ENCODE assay signal across 12 cellular contexts in the genomic region with DNA sequence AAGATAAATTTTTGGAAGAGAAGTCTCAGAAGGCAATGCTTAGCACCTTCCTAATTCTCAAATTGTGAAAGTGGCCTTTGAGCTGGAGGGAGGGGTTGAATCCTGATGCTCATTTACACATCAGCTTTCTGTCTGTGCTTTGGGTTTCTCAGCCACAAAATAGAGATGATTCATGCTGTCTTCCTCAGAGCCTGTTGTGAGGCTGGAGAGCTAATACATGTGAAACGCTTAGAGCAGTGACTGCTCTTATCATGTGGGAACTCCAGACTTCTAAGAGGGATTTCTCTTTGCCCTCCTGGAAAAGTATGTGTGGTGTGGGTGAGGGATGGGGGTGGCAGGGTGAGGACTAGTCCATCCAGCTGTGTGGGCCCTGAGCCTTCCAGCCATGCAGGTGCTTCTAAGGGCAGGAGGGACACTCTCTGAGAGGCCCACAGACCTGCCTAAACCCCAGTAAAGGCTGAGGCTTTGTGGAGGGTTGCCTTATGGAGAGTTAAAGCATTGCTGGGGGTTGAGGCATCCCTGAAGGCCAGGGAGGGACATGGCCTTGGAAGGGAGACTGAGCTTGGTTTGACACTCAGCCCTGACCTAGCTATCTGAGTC. TPM values are rescaled to one million over a fixed set of nuclear protein-coding genes. Genes with fewer than 3 reads are reported as not detected.
DNase-seq lines count a peak whose midpoint lies in the region; ATAC-seq, FAIRE-seq and TF ChIP-seq lines count a peak whose summit lies in the region.
"Had no signal": no experiment of that assay in that cellular context is flagged by ENCODE, and none has a peak within 500 bp of the region (broad histone marks: within the 10 kb centered on the region; RNA-seq: fewer than 3 reads in every experiment).

No MANE protein-coding gene starts in this region.

- H3K4me3 ChIP-seq in HUES6 (ENCODE audit: low read depth, low read length) (no peak overlapping the region), astrocyte (ENCODE audit: insufficient read depth, low read depth, low read length) (no peak overlapping the region), hepatocyte (no peak overlapping the region)

- peaks cover 3% of the 10 kb centered on the region for H4K20me1 ChIP-seq in astrocyte (ENCODE audit: insufficient read depth, low read length)
- no peaks in the 10 kb centered on the region for H4K20me1 ChIP-seq in hepatocyte (ENCODE audit: insufficient read depth, poor library complexity, severe bottlenecking)

- H3K27ac ChIP-seq in HUES6 (ENCODE audit: low read depth, low read length) = no peak overlapping the region
- no peak overlapping the region for H3K27ac ChIP-seq in astrocyte (ENCODE audit: low read depth, low read length)
- no peak overlapping the region for H3K27ac ChIP-seq in hepatocyte

- no peak overlapping the region for H3K4me2 ChIP-seq in astrocyte (ENCODE audit: low read length)
- no peak overlapping the region for H3K4me2 ChIP-seq in hepatocyte

- H3K27me3 ChIP-seq in HUES6 (ENCODE audit: control insufficient read depth, insufficient read depth, low read length) (peaks cover 100% of the 10 kb centered on the region), astrocyte (ENCODE audit: insufficient read depth, low read length) (peaks cover 91% of the 10 kb centered on the region), hepatocyte (peaks cover 72% of the 10 kb centered on the region)

- H3K4me3 Mint-ChIP-seq in astrocyte (ENCODE audit: unreplicated experiment) = no peak overlapping the region
- peak overlapping the region in 6 of 10 donors; percentile 0 to 39 (median 13) for H3K4me3 Mint-ChIP-seq in naive thymus-derived CD8-positive, alpha-beta T cell

- no peaks in the 10 kb centered on the region for H3K36me3 Mint-ChIP-seq in astrocyte (ENCODE audit: low read depth, unreplicated experiment)
- H3K36me3 Mint-ChIP-seq in naive thymus-derived CD8-positive, alpha-beta T cell = peaks cover 0 to 2% (median 0%) of the 10 kb centered on the region in 3 donors

- peak; percentile 68 for DNase-seq in EL
- DNase-seq in astrocyte (ENCODE audit: low read depth) = peak; percentile 6
- DNase-seq in naive thymus-derived CD8-positive, alpha-beta T cell = no peak
- DNase-seq in hepatocyte (ENCODE audit: low spot score) = no peak
- DNase-seq: activated CD8-positive, alpha-beta memory T cell treated with anti-CD3 and anti-CD28 coated beads for 24 hours; NCI-H446 treated with DMSO at 0.1 percent for 48 hours; SW 1271 had no signal

- ATAC-seq in naive thymus-derived CD8-positive, alpha-beta T cell = no peak
- ATAC-seq in HG03457 (IDR thresholded peaks at IDR 0.05; ENCODE audit: unreplicated experiment) (no peak), HG02981 (IDR thresholded peaks at IDR 0.05; ENCODE audit: unreplicated experiment) (no peak)

- peaks cover 12% of the 10 kb centered on the region for H3K9me3 Mint-ChIP-seq in astrocyte (ENCODE audit: unreplicated experiment)
- H3K9me3 Mint-ChIP-seq in naive thymus-derived CD8-positive, alpha-beta T cell = no peaks in the 10 kb centered on the region

- peak overlapping the region; percentile 70 for H3K9ac ChIP-seq in HUES6 (ENCODE audit: low read length)
- H3K9ac ChIP-seq in astrocyte (ENCODE audit: low read length) = no peak overlapping the region

- POLR2A ChIA-PET in naive thymus-derived CD8-positive, alpha-beta T cell (lab: Charles Lee) = interaction anchor here (0.6 kb wide), 1 partner anchor 364 kb away, joined by 3 read pairs; no protein-coding TSS in a partner anchor

- H3K27me3 Mint-ChIP-seq in astrocyte (ENCODE audit: low read depth, unreplicated experiment) = peaks cover 84% of the 10 kb centered on the region
- peaks cover 45 to 92% (median 74%) of the 10 kb centered on the region in 5 donors for H3K27me3 Mint-ChIP-seq in naive thymus-derived CD8-positive, alpha-beta T cell

- TF ChIP-seq CTCF in astrocyte (IDR thresholded peaks at IDR 0.05; ENCODE audit: insufficient read depth, low read depth, low read length) (no peak), hepatocyte (IDR thresholded peaks at IDR 0.05; ENCODE audit: poor library complexity) (no peak)

- no peaks in the 10 kb centered on the region for H3K9me3 ChIP-seq in HUES6 (ENCODE audit: control insufficient read depth, insufficient read depth, low read depth, low read length)
- H3K9me3 ChIP-seq in astrocyte (ENCODE audit: insufficient read depth, low read depth, low read length) = no peaks in the 10 kb centered on the region
- no peaks in the 10 kb centered on the region for H3K9me3 ChIP-seq in hepatocyte (ENCODE audit: low read depth)

- no peak overlapping the region for H2AFZ ChIP-seq in astrocyte (ENCODE audit: low read depth, low read length)
- H2AFZ ChIP-seq in hepatocyte = no peak overlapping the region

- H3K4me1 ChIP-seq in HUES6 (ENCODE audit: control insufficient read depth, insufficient read depth, low read length) (peaks cover 48% of the 10 kb centered on the region), astrocyte (ENCODE audit: insufficient read depth, low read length) (peaks cover 8% of the 10 kb centered on the region), hepatocyte (ENCODE audit: insufficient read depth) (peaks cover 14% of the 10 kb centered on the region)

- H3K27ac Mint-ChIP-seq in astrocyte (ENCODE audit: unreplicated experiment) = no peak overlapping the region
- H3K27ac Mint-ChIP-seq in naive thymus-derived CD8-positive, alpha-beta T cell = no peak overlapping the region

- peak; percentile 13 for FAIRE-seq in astrocyte (lab: Jason Lieb, UNC)
- FAIRE-seq: GM18507 had no signal

- WGBS in hepatocyte (ENCODE audit: low lambda C conversion rate, missing lambda C conversion rate) = 56% methylated on average over 1 of the region's 1 CpG

- H3K9me2 ChIP-seq in hepatocyte (replicated peaks; ENCODE audit: insufficient read depth) = no peaks in the 10 kb centered on the region

- H3K36me3 ChIP-seq in HUES6 (ENCODE audit: control insufficient read depth, insufficient read depth, low read length) = no peaks in the 10 kb centered on the region
- no peaks in the 10 kb centered on the region for H3K36me3 ChIP-seq in astrocyte (ENCODE audit: insufficient read depth, low read length)
- H3K36me3 ChIP-seq in hepatocyte (replicated peaks; ENCODE audit: insufficient read depth, low read depth) = no peaks in the 10 kb centered on the region

- H3K79me2 ChIP-seq in astrocyte (ENCODE audit: insufficient read depth, low read length) (no peaks in the 10 kb centered on the region), hepatocyte (peaks cover 11% of the 10 kb centered on the region)

- peaks cover 13% of the 10 kb centered on the region for H3K4me1 Mint-ChIP-seq in astrocyte (ENCODE audit: low read depth, unreplicated experiment)
- peaks cover 12 to 34% (median 23%) of the 10 kb centered on the region in 4 donors for H3K4me1 Mint-ChIP-seq in naive thymus-derived CD8-positive, alpha-beta T cell

RNA-seq across cellular contexts. Expression of gene EVX1, which starts 4.8 kb away (rescaled TPM):
- total RNA-seq in astrocyte (not detected in 2 replicates), hepatocyte (1.1 and 1.6 TPM in 2 replicates)
- not detected for total RNA-seq in naive thymus-derived CD8-positive, alpha-beta T cell
- polyA plus RNA-seq in naive thymus-derived CD8-positive, alpha-beta T cell = not detected
- polyA plus RNA-seq in hepatocyte = 0.95 and 1.9 TPM in 2 replicates
- total RNA-seq: subcutaneous adipose tissue had no signal

RNA-seq across cellular contexts. Expression of gene HOXA13, which starts 37.9 kb away (rescaled TPM):
- total RNA-seq in astrocyte (not detected in 2 replicates), hepatocyte (13.0 and 14.2 TPM in 2 replicates)
- not detected for total RNA-seq in naive thymus-derived CD8-positive, alpha-beta T cell
- polyA plus RNA-seq in naive thymus-derived CD8-positive, alpha-beta T cell = not detected
- 6.1 and 6.2 TPM in 2 replicates for polyA plus RNA-seq in hepatocyte

RNA-seq across cellular contexts. Expression of gene HOXA11, which starts 52.8 kb away (rescaled TPM):
- total RNA-seq in astrocyte (not detected in 2 replicates), hepatocyte (6.4 and 9.6 TPM in 2 replicates)
- total RNA-seq in naive thymus-derived CD8-positive, alpha-beta T cell = not detected
- not detected for polyA plus RNA-seq in naive thymus-derived CD8-positive, alpha-beta T cell
- 5.4 and 7.6 TPM in 2 replicates for polyA plus RNA-seq in hepatocyte

Comparison
In these comparisons a context has a peak if more than half of its experiments do, and no peak if none do; other contexts are left out.
1. DNase-seq: peak in EL (single experiment) and astrocyte (single experiment); none in naive thymus-derived CD8-positive, alpha-beta T cell (0 of 10) and hepatocyte (single experiment).
2. RNA of gene HOXA13, which starts 37.9 kb away (total RNA-seq): 13.0 to 14.2 TPM in hepatocyte; not detected in astrocyte and not detected in naive thymus-derived CD8-positive, alpha-beta T cell; every median in the first group is over 10 times any median in the second.